ENCODE assay signal across 14 cellular contexts in genomic region chr12:63917477-63917862, GRCh38.
DNase-seq lines count a peak whose midpoint lies in the region; ATAC-seq and TF ChIP-seq lines count a peak whose summit lies in the region.
"Had no signal": no experiment of that assay in that cellular context is flagged by ENCODE, and none has a peak within 500 bp of the region (broad histone marks: within the 10 kb centered on the region; RNA-seq: fewer than 3 reads in every experiment).

No MANE protein-coding gene starts in this region.

- intact Hi-C loops in esophagus squamous epithelium (cut with DNase I), result no loop called here

- DNase-seq in AG04450 (ENCODE audit: low read depth, low spot score), result no peak
- no peak for DNase-seq in SJCRH30
- no peak for DNase-seq in esophagus squamous epithelium (lab: John Stamatoyannopoulos, UW)
- DNase-seq in NCI-H510A (lab: John Stamatoyannopoulos, UW), result no peak
- no peak for DNase-seq in NCI-H82 treated with DMSO at 0.1 percent for 48 hours (lab: John Stamatoyannopoulos, UW; ENCODE audit: unreplicated experiment)
- DNase-seq: activated gamma-delta T cell treated with Interleukin-2 at 50 U/mL for 16 hours; effector CD4-positive, alpha-beta T cell; lower lobe of right lung; NCI-H1930; stimulated activated naive CD4-positive, alpha-beta T cell had no signal

- H3K4me1 ChIP-seq in SJCRH30 (peaks cover 21% of the 10 kb centered on the region), esophagus squamous epithelium (peaks cover 7 to 50% (median 30%) of the 10 kb centered on the region in 3 donors), skeletal muscle tissue (ENCODE audit: control insufficient read depth in 3 of 3, insufficient read depth in 3 of 3, low read length in 3 of 3) (peaks cover 0 to 6% (median 0%) of the 10 kb centered on the region in 3 donors)

- WGBS in esophagus squamous epithelium, 2 donors, result 88 to 92% methylated on average over 3 of the region's 3 CpGs

- TF ChIP-seq CTCF in AG04450 (IDR thresholded peaks at IDR 0.05; ENCODE audit: low read depth, low read length) (no peak), esophagus squamous epithelium (IDR thresholded peaks at IDR 0.05) (no peak)

- H3K27me3 ChIP-seq in AG04450 (ENCODE audit: control insufficient read depth, insufficient read depth, low read length), result no peaks in the 10 kb centered on the region
- H3K27me3 ChIP-seq in SJCRH30, result no peaks in the 10 kb centered on the region
- H3K27me3 ChIP-seq in esophagus squamous epithelium, result no peaks in the 10 kb centered on the region
- no peaks in the 10 kb centered on the region for H3K27me3 ChIP-seq in skeletal muscle tissue (ENCODE audit: control insufficient read depth in 3 of 3, insufficient read depth in 3 of 3, low read length in 3 of 3)

- POLR2A ChIA-PET in AG04450 (lab: Yijun Ruan, JAX), result interaction anchor here (0.6 to 3.4 kb wide), 10 partner anchors 29 to 264 kb away, joined by 3 to 12 read pairs (median 3); partner anchors contain the start of gene SRGAP1

- H3K4me3 ChIP-seq in AG04450 (ENCODE audit: low read depth, low read length) (no peak overlapping the region), SJCRH30 (no peak overlapping the region), esophagus squamous epithelium (no peak overlapping the region), skeletal muscle tissue (ENCODE audit: low read length in 3 of 3) (no peak overlapping the region)
- H3K4me3 ChIP-seq: lower lobe of right lung had no signal

- ATAC-seq in GM21526 (IDR thresholded peaks at IDR 0.05; ENCODE audit: low FRiP score, unreplicated experiment) (no peak), esophagus mucosa (no peak)
- ATAC-seq: activated CD4-positive, CD25-positive, alpha-beta regulatory T cell treated with anti-CD3 and anti-CD28 coated beads, Interleukin-2, amount 50 U/mL, for 24 hours had no signal

- TF ChIP-seq POLR2A in esophagus squamous epithelium (IDR thresholded peaks at IDR 0.05), result no peak

- H3K9ac ChIP-seq in skeletal muscle tissue (ENCODE audit: low read depth in 1 of 3, low read length in 3 of 3), result no peak overlapping the region

- H3K9me3 ChIP-seq in AG04450 (ENCODE audit: control insufficient read depth, insufficient read depth, low read length) (no peaks in the 10 kb centered on the region), SJCRH30 (replicated peaks) (no peaks in the 10 kb centered on the region; the same call in 1 of the 2 replicates), esophagus squamous epithelium (no peaks in the 10 kb centered on the region), skeletal muscle tissue (ENCODE audit: control insufficient read depth in 3 of 3, low read length in 3 of 3) (no peaks in the 10 kb centered on the region)
- H3K9me3 ChIP-seq: lower lobe of right lung had no signal

- H3K36me3 ChIP-seq in SJCRH30 (no peaks in the 10 kb centered on the region), esophagus squamous epithelium (no peaks in the 10 kb centered on the region), skeletal muscle tissue (ENCODE audit: control insufficient read depth in 3 of 3, insufficient read depth in 3 of 3, low read length in 3 of 3) (no peaks in the 10 kb centered on the region)
- H3K36me3 ChIP-seq: lower lobe of right lung had no signal

- H3K27ac ChIP-seq in AG04450 (ENCODE audit: low read depth, low read length), result peak overlapping the region; percentile 75
- H3K27ac ChIP-seq in SJCRH30, result peak overlapping the region; percentile 34
- H3K27ac ChIP-seq in esophagus squamous epithelium, result peak overlapping the region in 3 of 4 donors; percentile 52 to 86 (median 71)
- H3K27ac ChIP-seq in skeletal muscle tissue (ENCODE audit: low read depth, low read length), result peak overlapping the region; percentile 41
- H3K27ac ChIP-seq: lower lobe of right lung had no signal

- CTCF ChIA-PET in AG04450 (lab: Charles Lee), result interaction anchor here (0.6 to 1.0 kb wide), 3 partner anchors 54 to 331 kb away, joined by 3 read pairs; no protein-coding TSS in a partner anchor
